ENCODE assay signal across 32 cellular contexts in genomic region chr19:40389404-40390083, GRCh38. TPM values are rescaled to one million over a fixed set of nuclear protein-coding genes. Genes with fewer than 3 reads are reported as not detected.
"Had no signal": no experiment of that assay in that cellular context is flagged by ENCODE, and none has a peak within 500 bp of the region (broad histone marks: within the 10 kb centered on the region; RNA-seq: fewer than 3 reads in every experiment).

No MANE protein-coding gene starts in this region.

- H3K4me1 ChIP-seq: esophagus muscularis mucosa, foreskin keratinocyte, gastrocnemius medialis, heart left ventricle had no signal

- H3K4me3 ChIP-seq: coronary artery, esophagus muscularis mucosa, gastrocnemius medialis, heart left ventricle had no signal

- H3K9me3 ChIP-seq: esophagus muscularis mucosa, gastrocnemius medialis, heart left ventricle had no signal

- DNase-seq: activated B cell treated with CpG ODN at 0.5 μM for 24 hours; activated CD4-positive, alpha-beta T cell treated with anti-CD3 and anti-CD28 coated beads for 48 hours; activated CD4-positive, alpha-beta T cell treated with anti-CD3 and anti-CD28 coated beads, Interleukin-2, amount 50 U/mL, for 1 hour; activated CD4-positive, alpha-beta T cell treated with anti-CD3 and anti-CD28 coated beads, Interleukin-2, amount 50 U/mL, for 48 hours; activated CD8-positive, alpha-beta memory T cell treated with anti-CD3 and anti-CD28 coated beads for 24 hours; activated CD8-positive, alpha-beta T cell treated with anti-CD3 and anti-CD28 coated beads for 36 hours; activated effector memory CD4-positive, alpha-beta T cell treated with Interleukin-2 at 50 U/mL for 16 hours; activated gamma-delta T cell treated with Interleukin-2 at 50 U/mL for 16 hours; activated naive CD4-positive, alpha-beta T cell treated with anti-CD3 and anti-CD28 coated beads, Interleukin-2, amount 50 U/mL, for 16 hours; activated naive CD4-positive, alpha-beta T cell treated with Interleukin-2 at 50 U/mL for 16 hours; activated T-cell treated with anti-CD3 and anti-CD28 coated beads, Interleukin-2, amount 50 U/mL, for 4 hours; amniotic stem cell; anterior cingulate cortex; brain microvascular endothelial cell; dermis blood vessel endothelial cell; effector CD4-positive, alpha-beta T cell; effector memory CD8-positive, alpha-beta T cell; erythroblast; foreskin keratinocyte; gastrocnemius medialis; glutamatergic neuron; heart left ventricle; T-helper 2 cell had no signal

- H3K36me3 ChIP-seq: brain microvascular endothelial cell, esophagus muscularis mucosa, gastrocnemius medialis, heart left ventricle had no signal

- H3K27me3 ChIP-seq: brain microvascular endothelial cell, esophagus muscularis mucosa, foreskin keratinocyte, gastrocnemius medialis, heart left ventricle had no signal

- H3K27ac ChIP-seq: brain microvascular endothelial cell, coronary artery, esophagus muscularis mucosa, foreskin keratinocyte, gastrocnemius medialis, heart left ventricle, VCaP had no signal

- ATAC-seq: activated CD4-positive, CD25-positive, alpha-beta regulatory T cell treated with anti-CD3 and anti-CD28 coated beads, Interleukin-2, amount 50 U/mL, for 24 hours; activated CD8-positive, alpha-beta T cell treated with anti-CD3 and anti-CD28 coated beads for 36 hours; activated T-cell treated with anti-CD3 and anti-CD28 coated beads, Interleukin-2, amount 50 U/mL, for 4 hours; activated T-helper 17 cell treated with anti-CD3 and anti-CD28 coated beads, Interleukin-2, amount 50 U/mL, for 72 hours; effector memory CD8-positive, alpha-beta T cell; foreskin keratinocyte; gastrocnemius medialis; heart left ventricle had no signal

- FAIRE-seq: astrocyte, bronchial epithelial cell, TTC549 had no signal

RNA-seq across cellular contexts. Expression of gene HIPK4, which starts 0.4 kb away (rescaled TPM):
- total RNA-seq: activated CD8-positive, alpha-beta T cell treated with anti-CD3 and anti-CD28 coated beads for 36 hours; activated T-helper 17 cell treated with anti-CD3 and anti-CD28 coated beads, Interleukin-2, amount 50 U/mL, for 72 hours; astrocyte; T-helper 1 cell treated with Interleukin-12 subunit alpha and Interleukin-12 subunit beta and Interleukin-4 antibody, amounts not matched to agents 30 ng/mL and 1 ng/mL, for 36 hours had no signal
